9 cellular contexts compared by ENCODE assay signal in genomic region chr9:21995652-21996275, GRCh38. TPM values are rescaled to one million over a fixed set of nuclear protein-coding genes. Genes with fewer than 3 reads are reported as not detected.
DNase-seq lines count a peak whose midpoint lies in the region; ATAC-seq and TF ChIP-seq lines count a peak whose summit lies in the region.
"Had no signal": no experiment of that assay in that cellular context is flagged by ENCODE, and none has a peak within 500 bp of the region (broad histone marks: within the 10 kb centered on the region; RNA-seq: fewer than 3 reads in every experiment).

No MANE protein-coding gene starts in this region.

- peaks cover 36% of the 10 kb centered on the region for H3K36me3 ChIP-seq in RWPE2 (ENCODE audit: low read depth)
- no peaks in the 10 kb centered on the region for H3K36me3 ChIP-seq in effector memory CD4-positive, alpha-beta T cell (ENCODE audit: control insufficient read depth, insufficient read depth, low read length)
- no peaks in the 10 kb centered on the region for H3K36me3 ChIP-seq in thoracic aorta

- ATAC-seq in HG02588 (IDR thresholded peaks at IDR 0.05; ENCODE audit: unreplicated experiment) (peak; percentile 20), RWPE2 (ENCODE audit: low read depth) (peak; percentile 8), thoracic aorta (ENCODE audit: insufficient number of reproducible peaks, low FRiP score, low read depth) (peak; percentile 5), GM21576 (IDR thresholded peaks at IDR 0.05; ENCODE audit: unreplicated experiment) (no peak)
- ATAC-seq: A549 had no signal

- H3K27ac ChIP-seq in RWPE2 (ENCODE audit: poor library complexity, severe bottlenecking), result peak overlapping the region; percentile 89
- H3K27ac ChIP-seq in effector memory CD4-positive, alpha-beta T cell (ENCODE audit: insufficient read depth, low read length, poor library complexity, severe bottlenecking), result peak overlapping the region; percentile 80
- H3K27ac ChIP-seq in thoracic aorta, result peak overlapping the region; percentile 18 to 67
- H3K27ac ChIP-seq: A549 had no signal

- H3K9me3 ChIP-seq in RWPE2 (ENCODE audit: severe bottlenecking) (no peaks in the 10 kb centered on the region), thoracic aorta (no peaks in the 10 kb centered on the region)
- no peaks in the 10 kb centered on the region for H3K9me3 ChIP-seq in effector memory CD4-positive, alpha-beta T cell (ENCODE audit: control insufficient read depth, low read length)
- H3K9me3 ChIP-seq: A549 had no signal

- TF ChIP-seq CTCF in RWPE2 (IDR thresholded peaks at IDR 0.05; ENCODE audit: poor library complexity, severe bottlenecking), result no peak
- no peak for TF ChIP-seq CTCF in thoracic aorta (IDR thresholded peaks at IDR 0.05)

- H3K4me1 ChIP-seq in RWPE2 (ENCODE audit: insufficient read depth, poor library complexity, severe bottlenecking) (peaks cover 19% of the 10 kb centered on the region), thoracic aorta (ENCODE audit: control insufficient read depth in 1 of 2, low read depth in 2 of 2) (peaks cover 0 to 10% of the 10 kb centered on the region in 2 donors)
- H3K4me1 ChIP-seq in effector memory CD4-positive, alpha-beta T cell (ENCODE audit: control insufficient read depth, insufficient read depth, low read length, poor library complexity, severe bottlenecking), result peaks cover 9% of the 10 kb centered on the region
- H3K4me1 ChIP-seq: A549 had no signal

- H3K27me3 ChIP-seq in RWPE2 (ENCODE audit: insufficient read depth, poor library complexity, severe bottlenecking) (no peaks in the 10 kb centered on the region), thoracic aorta (replicated peaks; ENCODE audit: insufficient read depth) (no peaks in the 10 kb centered on the region)
- H3K27me3 ChIP-seq in effector memory CD4-positive, alpha-beta T cell (replicated peaks; ENCODE audit: control insufficient read depth, insufficient read depth, low read length, poor library complexity, severe bottlenecking), result no peaks in the 10 kb centered on the region

- DNase-seq in DMS153 treated with DMSO at 0.1 percent for 48 hours (lab: John Stamatoyannopoulos, UW; ENCODE audit: unreplicated experiment), result peak; percentile 59
- no peak for DNase-seq in DMS153 (lab: John Stamatoyannopoulos, UW)
- no peak for DNase-seq in RWPE2 (ENCODE audit: low spot score)
- DNase-seq in effector memory CD4-positive, alpha-beta T cell, result no peak
- DNase-seq in medulla oblongata (ENCODE audit: extremely low spot score), result peak; percentile 32
- no peak for DNase-seq in thoracic aorta (ENCODE audit: low spot score)

- H3K4me3 ChIP-seq in RWPE2 (ENCODE audit: severe bottlenecking) (peak overlapping the region; percentile 79), thoracic aorta (peak overlapping the region; percentile 93)
- peak overlapping the region; percentile 100 for H3K4me3 ChIP-seq in effector memory CD4-positive, alpha-beta T cell (ENCODE audit: insufficient read depth, low read depth, low read length, poor library complexity, severe bottlenecking)
- H3K4me3 ChIP-seq: A549 had no signal

RNA-seq across cellular contexts. Expression of gene CDKN2B-AS1, which starts 1.2 kb away (rescaled TPM):
- total RNA-seq in thoracic aorta, result not detected

RNA-seq across cellular contexts. Expression of gene CDKN2A, which starts 1.6 kb away (rescaled TPM):
- total RNA-seq in thoracic aorta, result 10 to 100 TPM in 1 of 2 donors, 1 to 10 TPM in 1; 4.1 to 10.3 TPM

RNA-seq across cellular contexts. Expression of gene CDKN2B, which starts 13.3 kb away (rescaled TPM):
- total RNA-seq in thoracic aorta, result 10 to 100 TPM in 1 of 2 donors, 1 to 10 TPM in 1; 2.6 to 10.0 TPM

Comparison
In these comparisons a context has a peak if more than half of its experiments do, and no peak if none do; other contexts are left out.
1. DNase-seq: peak in DMS153 treated with DMSO at 0.1 percent for 48 hours (single experiment) and medulla oblongata (single experiment); none in DMS153 (single experiment), RWPE2 (single experiment), effector memory CD4-positive, alpha-beta T cell (0 of 3) and thoracic aorta (single experiment).
2. Peak in every context shown above with its lines, with median percentiles within 50 percentile points of each other: H3K27ac ChIP-seq and H3K4me3 ChIP-seq.